In genomic region chr5:63341442-63341841, GRCh38 we compare ENCODE assay signal across 29 cellular contexts.
"Had no signal": no experiment of that assay in that cellular context is flagged by ENCODE, and none has a peak within 500 bp of the region (broad histone marks: within the 10 kb centered on the region; RNA-seq: fewer than 3 reads in every experiment).

No MANE protein-coding gene starts in this region.

- H3K27ac ChIP-seq: stomach, suprapubic skin, testis, thoracic aorta, thyroid gland, tibial artery, tibial nerve, transverse colon, upper lobe of left lung, upper lobe of right lung, uterus, vagina had no signal

- ATAC-seq: stimulated activated effector memory CD8-positive, alpha-beta T cell treated with anti-CD3 and anti-CD28 coated beads, Interleukin-12 subunit alpha, Interleukin-12 subunit beta, amount 100 ng/mL, for 72 hours; stimulated activated memory B cell treated with anti-CD40 and anti-IgM and Interleukin-4, amounts not matched to agents 10 μg/mL and 1 μg/mL and 100 μg/mL, for 72 hours; stimulated activated naive B cell treated with anti-CD40 and anti-IgM and Interleukin-4, amounts not matched to agents 10 μg/mL and 1 μg/mL and 100 μg/mL, for 72 hours; stimulated activated naive CD8-positive, alpha-beta T cell treated with anti-CD3 and anti-CD28 coated beads, Interleukin-15, amount 100 ng/mL, for 72 hours; stimulated activated naive CD8-positive, alpha-beta T cell treated with anti-CD3 and anti-CD28 coated beads, Interleukin-15, Interleukin-2, amounts not matched to agents 100 U/mL and 50 U/mL, for 24 hours; upper lobe of right lung had no signal

- FAIRE-seq: urothelium cell line had no signal

- H3K36me3 ChIP-seq: stomach, suprapubic skin, thoracic aorta, thyroid gland, tibial artery, tibial nerve, transverse colon, upper lobe of left lung, upper lobe of right lung, uterus, vagina had no signal

- H3K4me1 ChIP-seq: stomach, suprapubic skin, thyroid gland, tibial artery, tibial nerve, transverse colon, upper lobe of left lung, upper lobe of right lung, uterus, vagina had no signal

- H3K9me3 ChIP-seq: suprapubic skin, testis, thoracic aorta, thyroid gland, tibial artery, transverse colon, upper lobe of left lung, upper lobe of right lung, uterus, vagina had no signal

- H3K9me3 Mint-ChIP-seq: stimulated activated memory B cell treated with anti-CD40 and anti-IgM and Interleukin-4, amounts not matched to agents 10 μg/mL and 1 μg/mL and 100 μg/mL, for 72 hours had no signal

- H3K4me3 Mint-ChIP-seq: stimulated activated effector memory CD8-positive, alpha-beta T cell treated with anti-CD3 and anti-CD28 coated beads, Interleukin-12 subunit alpha, Interleukin-12 subunit beta, amount 100 ng/mL, for 72 hours; stimulated activated memory B cell treated with anti-CD40 and anti-IgM and Interleukin-4, amounts not matched to agents 10 μg/mL and 1 μg/mL and 100 μg/mL, for 72 hours; stimulated activated naive B cell treated with anti-CD40 and anti-IgM and Interleukin-4, amounts not matched to agents 10 μg/mL and 1 μg/mL and 100 μg/mL, for 72 hours; stimulated activated naive CD8-positive, alpha-beta T cell treated with anti-CD3 and anti-CD28 coated beads, Interleukin-15, amount 100 ng/mL, for 72 hours; stimulated activated naive CD8-positive, alpha-beta T cell treated with anti-CD3 and anti-CD28 coated beads, Interleukin-15, Interleukin-2, amounts not matched to agents 100 ng/mL and 50 ng/mL, for 24 hours; type B pancreatic cell had no signal

- H3K4me3 ChIP-seq: stomach, suprapubic skin, testis, thoracic aorta, thyroid gland, tibial artery, tibial nerve, transverse colon, upper lobe of left lung, upper lobe of right lung, uterus, vagina had no signal

- H3K4me1 Mint-ChIP-seq: stimulated activated effector memory CD8-positive, alpha-beta T cell treated with anti-CD3 and anti-CD28 coated beads, Interleukin-12 subunit alpha, Interleukin-12 subunit beta, amount 100 ng/mL, for 72 hours; stimulated activated memory B cell treated with anti-CD40 and anti-IgM and Interleukin-4, amounts not matched to agents 10 μg/mL and 1 μg/mL and 100 μg/mL, for 72 hours; stimulated activated naive B cell treated with anti-CD40 and anti-IgM and Interleukin-4, amounts not matched to agents 10 μg/mL and 1 μg/mL and 100 μg/mL, for 72 hours; stimulated activated naive CD8-positive, alpha-beta T cell treated with anti-CD3 and anti-CD28 coated beads, Interleukin-15, amount 100 ng/mL, for 72 hours had no signal

- H3K27ac Mint-ChIP-seq: stimulated activated effector memory CD8-positive, alpha-beta T cell treated with anti-CD3 and anti-CD28 coated beads, Interleukin-12 subunit alpha, Interleukin-12 subunit beta, amount 100 ng/mL, for 72 hours; stimulated activated memory B cell treated with anti-CD40 and anti-IgM and Interleukin-4, amounts not matched to agents 10 μg/mL and 1 μg/mL and 100 μg/mL, for 72 hours; stimulated activated naive B cell treated with anti-CD40 and anti-IgM and Interleukin-4, amounts not matched to agents 10 μg/mL and 1 μg/mL and 100 μg/mL, for 72 hours; stimulated activated naive CD8-positive, alpha-beta T cell treated with anti-CD3 and anti-CD28 coated beads, Interleukin-15, amount 100 ng/mL, for 72 hours; stimulated activated naive CD8-positive, alpha-beta T cell treated with anti-CD3 and anti-CD28 coated beads, Interleukin-15, Interleukin-2, amounts not matched to agents 100 ng/mL and 50 ng/mL, for 24 hours; type B pancreatic cell had no signal

- H3K36me3 Mint-ChIP-seq: stimulated activated effector memory CD8-positive, alpha-beta T cell treated with anti-CD3 and anti-CD28 coated beads, Interleukin-12 subunit alpha, Interleukin-12 subunit beta, amount 100 ng/mL, for 72 hours; stimulated activated memory B cell treated with anti-CD40 and anti-IgM and Interleukin-4, amounts not matched to agents 10 μg/mL and 1 μg/mL and 100 μg/mL, for 72 hours; stimulated activated naive B cell treated with anti-CD40 and anti-IgM and Interleukin-4, amounts not matched to agents 10 μg/mL and 1 μg/mL and 100 μg/mL, for 72 hours; type B pancreatic cell had no signal

- DNase-seq: stimulated activated CD4-positive, alpha-beta T cell treated with anti-CD3 and anti-CD28 coated beads, Interleukin-2, amount 100 ng/mL, for 48 hours; stimulated activated CD4-positive, alpha-beta T cell treated with anti-CD3 and anti-CD28 coated beads, Interleukin-4, amount 100 ng/mL, for 1 hour; stimulated activated CD4-positive, alpha-beta T cell treated with anti-CD3 and anti-CD28 coated beads, Interleukin-4, amount 100 ng/mL, for 24 hours; stimulated activated CD4-positive, alpha-beta T cell treated with anti-CD3 and anti-CD28 coated beads, Interleukin-4, amount 100 ng/mL, for 4 hours; stimulated activated CD8-positive, alpha-beta memory T cell treated with anti-CD3 and anti-CD28 coated beads, Interleukin-4, amount 100 ng/mL, for 48 hours; stimulated activated naive B cell treated with anti-CD40 and anti-IgM and Interleukin-4, amounts not matched to agents 10 μg/mL and 1 μg/mL and 100 μg/mL, for 72 hours; stimulated activated naive CD4-positive, alpha-beta T cell; stimulated activated naive CD4-positive, alpha-beta T cell treated with Interleukin-2 at 50 U/mL for 16 hours; stimulated activated naive CD8-positive, alpha-beta T cell treated with anti-CD3 and anti-CD28 coated beads, Interleukin-15, amount 100 ng/mL, for 72 hours; stimulated activated naive CD8-positive, alpha-beta T cell treated with anti-CD3 and anti-CD28 coated beads, Interleukin-15, Interleukin-2, amounts not matched to agents 100 U/mL and 50 U/mL, for 24 hours; stomach; substantia nigra; testis; thyroid gland; tibial artery; transverse colon; trophoblast cell; upper lobe of left lung; upper lobe of right lung; uterus had no signal

- H3K27me3 Mint-ChIP-seq: stimulated activated memory B cell treated with anti-CD40 and anti-IgM and Interleukin-4, amounts not matched to agents 10 μg/mL and 1 μg/mL and 100 μg/mL, for 72 hours; stimulated activated naive B cell treated with anti-CD40 and anti-IgM and Interleukin-4, amounts not matched to agents 10 μg/mL and 1 μg/mL and 100 μg/mL, for 72 hours; stimulated activated naive CD8-positive, alpha-beta T cell treated with anti-CD3 and anti-CD28 coated beads, Interleukin-15, amount 100 ng/mL, for 72 hours; stimulated activated naive CD8-positive, alpha-beta T cell treated with anti-CD3 and anti-CD28 coated beads, Interleukin-15, Interleukin-2, amounts not matched to agents 100 ng/mL and 50 ng/mL, for 24 hours had no signal

- H3K27me3 ChIP-seq: stomach, suprapubic skin, testis, thyroid gland, tibial artery, tibial nerve, transverse colon, upper lobe of left lung, upper lobe of right lung, uterus, vagina had no signal
